Comparison of ENCODE assay signal across 11 cellular contexts in genomic region chr1:6424000-6424565, GRCh38. TPM values are rescaled to one million over a fixed set of nuclear protein-coding genes. Genes with fewer than 3 reads are reported as not detected.
DNase-seq lines count a peak whose midpoint lies in the region; ATAC-seq and TF ChIP-seq lines count a peak whose summit lies in the region.
"Had no signal": no experiment of that assay in that cellular context is flagged by ENCODE, and none has a peak within 500 bp of the region (broad histone marks: within the 10 kb centered on the region; RNA-seq: fewer than 3 reads in every experiment).

No MANE protein-coding gene starts in this region.

- no peak overlapping the region for H4K91ac ChIP-seq in H9 (ENCODE audit: insufficient read length, low read depth, low read length)

- H3K27me3 ChIP-seq in H9 (ENCODE audit: insufficient read depth, low read length): peaks cover 54% of the 10 kb centered on the region

- H3K79me2 ChIP-seq in H9 (ENCODE audit: insufficient read depth, low read length): no peaks in the 10 kb centered on the region

- no peak for ATAC-seq in activated naive CD8-positive, alpha-beta T cell treated with anti-CD3 and anti-CD28 coated beads, Interleukin-2, amount 50 U/mL, for 24 hours
- no peak for ATAC-seq in mucosa of descending colon
- ATAC-seq: sciatic nerve had no signal

- peaks cover 10% of the 10 kb centered on the region for H3K23me2 ChIP-seq in H9 (ENCODE audit: insufficient read length, low read depth, low read length, poor library complexity, severe bottlenecking)

- TF ChIP-seq CTCF in H9 (conservative IDR thresholded peaks at IDR 0.05) (no peak), mucosa of descending colon (IDR thresholded peaks at IDR 0.05) (no peak)

- no peak overlapping the region for H2BK5ac ChIP-seq in H9 (ENCODE audit: insufficient read length, low read length)

- H3K4me3 Mint-ChIP-seq in H9: peak overlapping the region; percentile 36 to 78
- peak overlapping the region; percentile 21 for H3K4me3 Mint-ChIP-seq in activated naive CD8-positive, alpha-beta T cell treated with anti-CD3 and anti-CD28 coated beads, Interleukin-2, amount 50 U/mL, for 24 hours
- H3K4me3 Mint-ChIP-seq: dendritic cell treated with granulocyte-macrophage colony-stimulating factor and Interleukin-4, amounts not matched to agents 40 ng/mL and 50 ng/mL, for 4 days had no signal

- H3K27me3 Mint-ChIP-seq in H9 (ENCODE audit: low read depth): peaks cover 89% of the 10 kb centered on the region
- H3K27me3 Mint-ChIP-seq in activated naive CD8-positive, alpha-beta T cell treated with anti-CD3 and anti-CD28 coated beads, Interleukin-2, amount 50 U/mL, for 24 hours: peaks cover 56% of the 10 kb centered on the region

- H3K4me2 ChIP-seq in H9 (ENCODE audit: insufficient read depth, insufficient read length, low read length): peak overlapping the region; percentile 30

- no peaks in the 10 kb centered on the region for H3K4me1 ChIP-seq in H9 (ENCODE audit: insufficient read depth, low read length)
- peaks cover 53% of the 10 kb centered on the region for H3K4me1 ChIP-seq in mucosa of descending colon (ENCODE audit: low read depth)

- peak overlapping the region in 1 of 3 experiments; percentile 44; a peak in 1 of 7 replicates for H3K27ac Mint-ChIP-seq in H9
- H3K27ac Mint-ChIP-seq in activated naive CD8-positive, alpha-beta T cell treated with anti-CD3 and anti-CD28 coated beads, Interleukin-2, amount 50 U/mL, for 24 hours: no peak overlapping the region
- H3K27ac Mint-ChIP-seq: dendritic cell treated with granulocyte-macrophage colony-stimulating factor and Interleukin-4, amounts not matched to agents 40 ng/mL and 50 ng/mL, for 4 days had no signal

- no peak overlapping the region for H3K9ac ChIP-seq in H9 (ENCODE audit: extremely low read depth, insufficient read length, low read length)

- H2BK20ac ChIP-seq in H9 (ENCODE audit: low read depth, low read length, poor library complexity, severe bottlenecking): no peak overlapping the region

- no peak overlapping the region for H2AFZ ChIP-seq in H9 (ENCODE audit: low read length)

- no peak overlapping the region for H2BK120ac ChIP-seq in H9 (ENCODE audit: low read depth, low read length, poor library complexity, severe bottlenecking)

- peaks cover 0 to 3% of the 10 kb centered on the region in 2 experiments; a peak in 2 of 5 replicates for H3K9me3 Mint-ChIP-seq in H9
- no peaks in the 10 kb centered on the region for H3K9me3 Mint-ChIP-seq in activated naive CD8-positive, alpha-beta T cell treated with anti-CD3 and anti-CD28 coated beads, Interleukin-2, amount 50 U/mL, for 24 hours
- H3K9me3 Mint-ChIP-seq: dendritic cell treated with granulocyte-macrophage colony-stimulating factor and Interleukin-4, amounts not matched to agents 40 ng/mL and 50 ng/mL, for 4 days had no signal

- H3K14ac ChIP-seq in H9 (ENCODE audit: insufficient read depth, low read length): no peak overlapping the region

- peaks cover 5 to 19% of the 10 kb centered on the region in 2 experiments for H3K4me1 Mint-ChIP-seq in H9
- peaks cover 8% of the 10 kb centered on the region for H3K4me1 Mint-ChIP-seq in activated naive CD8-positive, alpha-beta T cell treated with anti-CD3 and anti-CD28 coated beads, Interleukin-2, amount 50 U/mL, for 24 hours

- H3K56ac ChIP-seq in H9 (ENCODE audit: insufficient read length, low read depth, low read length): no peak overlapping the region

- no peak overlapping the region for H2BK12ac ChIP-seq in H9 (ENCODE audit: insufficient read length, low read depth, low read length)

- H3K4ac ChIP-seq in H9 (ENCODE audit: low read depth, low read length): no peak overlapping the region

- H3K36me3 ChIP-seq in mucosa of descending colon (ENCODE audit: low read depth): no peaks in the 10 kb centered on the region

- H2BK15ac ChIP-seq in H9 (ENCODE audit: low read depth, low read length): no peak overlapping the region

- intact Hi-C loops in mucosa of descending colon (cut with DNase I, micrococcal nuclease): no loop called here

- POLR2A ChIA-PET in HEK293T (lab: Yijun Ruan, JAX): no interaction called here

- no peak overlapping the region for H2AK5ac ChIP-seq in H9 (ENCODE audit: insufficient read length, low read length)

- H3K9me3 ChIP-seq in H9 (ENCODE audit: control insufficient read depth, low read depth, low read length) (no peaks in the 10 kb centered on the region), mucosa of descending colon (no peaks in the 10 kb centered on the region)

- DNase-seq in DMS53 (lab: John Stamatoyannopoulos, UW): peak; percentile 64
- DNase-seq in DMS53 treated with DMSO at 0.1 percent for 48 hours (lab: John Stamatoyannopoulos, UW; ENCODE audit: unreplicated experiment): no peak
- no peak for DNase-seq in H9
- DNase-seq in activated naive CD8-positive, alpha-beta T cell treated with anti-CD3 and anti-CD28 coated beads, Interleukin-2, amount 50 U/mL, for 24 hours: no peak
- DNase-seq in mucosa of descending colon: peak in 2 of 3 donors; percentile 48 to 50
- no peak for DNase-seq in HEK293T (ENCODE audit: extremely low spot score)
- no peak for DNase-seq in NCI-H146 (lab: John Stamatoyannopoulos, UW)
- no peak for DNase-seq in kidney glomerular epithelial cell (lab: John Stamatoyannopoulos, UW)

- H3K23ac ChIP-seq in H9 (ENCODE audit: insufficient read length, low read depth, low read length): no peak overlapping the region

- CTCF ChIA-PET in HEK293T (lab: Yijun Ruan, JAX): interaction anchor here (0.6 to 3.4 kb wide), 14 partner anchors 8 to 227 kb away, joined by 3 to 37 read pairs (median 4); partner anchors contain the start of gene NOL9

- H4K20me1 ChIP-seq in H9 (ENCODE audit: control insufficient read depth, insufficient read depth, insufficient read length): no peaks in the 10 kb centered on the region

- no peak overlapping the region for H3K27ac ChIP-seq in H9 (ENCODE audit: insufficient read length, low read depth, low read length)
- H3K27ac ChIP-seq: HL-60 had no signal

- H3K4me3 ChIP-seq in mucosa of descending colon: no peak overlapping the region

- no peak overlapping the region for H4K8ac ChIP-seq in H9 (replicated peaks; ENCODE audit: insufficient read length, low read depth, low read length)

- WGBS in H9 (ENCODE audit: extremely low coverage, insufficient read length, low lambda C conversion rate): no CpG with 5 or more reads among the region's 35 CpGs

- H3K79me1 ChIP-seq in H9 (ENCODE audit: insufficient read depth, low read depth, low read length, poor library complexity, severe bottlenecking): no peaks in the 10 kb centered on the region

- no peak overlapping the region for H3T11ph ChIP-seq in H9 (ENCODE audit: low read length)

- H3K18ac ChIP-seq in H9 (ENCODE audit: insufficient read length, low read depth, low read length): no peak overlapping the region

- H4K5ac ChIP-seq in H9 (ENCODE audit: insufficient read length, low read depth, low read length): no peak overlapping the region

- H3K36me3 Mint-ChIP-seq in H9 (ENCODE audit: insufficient read depth in 1 of 3, low read depth in 3 of 3): no peaks in the 10 kb centered on the region
- H3K36me3 Mint-ChIP-seq in activated naive CD8-positive, alpha-beta T cell treated with anti-CD3 and anti-CD28 coated beads, Interleukin-2, amount 50 U/mL, for 24 hours (ENCODE audit: low read depth): no peaks in the 10 kb centered on the region

TF ChIP-seq in HEK293T, 16 proteins besides CTCF, POLR2A, EP300 and RAD21:
- TF ChIP-seq FOXM1 (IDR thresholded peaks at IDR 0.05; ENCODE audit: borderline replicate concordance): no peak
- TF ChIP-seq SUZ12 (IDR thresholded peaks at IDR 0.05): no peak
- no peak for TF ChIP-seq BHLHE40 (IDR thresholded peaks at IDR 0.05; ENCODE audit: borderline replicate concordance)
TF ChIP-seq in HEK293T: peak in this region for 0.

RNA-seq across cellular contexts. Expression of gene ESPN, which starts 0.5 kb away (rescaled TPM):
- total RNA-seq in H9 (2021) (53.1 and 59.3 TPM in 2 replicates), mucosa of descending colon (100 to 1,000 TPM in 2 of 3 donors, 10 to 100 TPM in 1; 65.7 to 137 (median 124) TPM)

RNA-seq across cellular contexts. Expression of gene HES2, which starts 4.4 kb away (rescaled TPM):
- 0.81 and 1.2 TPM in 2 replicates for total RNA-seq in H9 (2021)
- total RNA-seq in mucosa of descending colon: 10 to 100 TPM in 2 of 3 donors, 1 to 10 TPM in 1; 8.6 to 23.0 (median 22.4) TPM
- total RNA-seq: sciatic nerve had no signal

RNA-seq across cellular contexts. Expression of gene ACOT7, which starts 30.5 kb away (rescaled TPM):
- 85.2 and 87.4 TPM in 2 replicates for total RNA-seq in H9 (2021)
- total RNA-seq in mucosa of descending colon: 10 to 100 TPM; 37.9 to 60.1 (median 42.7) TPM

RNA-seq across cellular contexts. Expression of gene TNFRSF25, which starts 41.9 kb away (rescaled TPM):
- total RNA-seq in H9 (2021) (18.3 and 19.4 TPM in 2 replicates), mucosa of descending colon (10 to 100 TPM; 18.3 to 45.1 (median 35.3) TPM)

Comparison
In these comparisons a context has a peak if more than half of its experiments do, and no peak if none do; other contexts are left out.
1. DNase-seq: peak in DMS53 (single experiment) and mucosa of descending colon (2 of 3); none in DMS53 treated with DMSO at 0.1 percent for 48 hours (single experiment), H9 (single experiment), activated naive CD8-positive, alpha-beta T cell treated with anti-CD3 and anti-CD28 coated beads, Interleukin-2, amount 50 U/mL, for 24 hours (single experiment), HEK293T (single experiment), NCI-H146 (single experiment) and kidney glomerular epithelial cell (single experiment).